Comparison of ENCODE assay signal across 17 cellular contexts in genomic region chr2:54097124-54097523, GRCh38. TPM values are rescaled to one million over a fixed set of nuclear protein-coding genes. Genes with fewer than 3 reads are reported as not detected.
DNase-seq lines count a peak whose midpoint lies in the region; ATAC-seq, FAIRE-seq and TF ChIP-seq lines count a peak whose summit lies in the region.
"Had no signal": no experiment of that assay in that cellular context is flagged by ENCODE, and none has a peak within 500 bp of the region (broad histone marks: within the 10 kb centered on the region; RNA-seq: fewer than 3 reads in every experiment).

No MANE protein-coding gene starts in this region.

- H3K4me3 ChIP-seq in HepG2 (replicated peaks in 1 of 3; ENCODE audit: insufficient read depth in 1 of 3, low read depth in 2 of 3, low read length in 3 of 3), result no peak overlapping the region
- no peak overlapping the region for H3K4me3 ChIP-seq in right lobe of liver
- H3K4me3 ChIP-seq in OCI-LY7 (ENCODE audit: low read depth, low read length, poor library complexity, severe bottlenecking), result peak overlapping the region; percentile 23
- no peak overlapping the region for H3K4me3 ChIP-seq in left lung
- no peak overlapping the region for H3K4me3 ChIP-seq in SK-N-SH (ENCODE audit: low read depth in 2 of 2, low read length in 1 of 2)
- H3K4me3 ChIP-seq: K562 had no signal

- no peak for TF ChIP-seq EP300 in HepG2 (IDR thresholded peaks at IDR 0.05; ENCODE audit: low read depth in 2 of 2, low read length in 2 of 2)
- TF ChIP-seq EP300 in HepG2 (CRISPR knock-in tag; IDR thresholded peaks at IDR 0.05; ENCODE audit: borderline replicate concordance), result no peak
- TF ChIP-seq EP300 in SK-N-SH (IDR thresholded peaks at IDR 0.05; ENCODE audit: borderline replicate concordance in 1 of 2, low read depth in 1 of 2, low read length in 1 of 2), result no peak

- in situ Hi-C loops in HepG2 (cut with HindIII; ENCODE audit: extremely low pct_ligation_motif_present, low pct_unique_long_range_greater_than_20kb), result no loop called here

- H3K27me3 ChIP-seq in HepG2 (ENCODE audit: control insufficient read depth in 1 of 2, insufficient read depth in 2 of 2, low read length in 2 of 2), result no peaks in the 10 kb centered on the region
- no peaks in the 10 kb centered on the region for H3K27me3 ChIP-seq in right lobe of liver
- H3K27me3 ChIP-seq in left lung, result no peaks in the 10 kb centered on the region
- H3K27me3 ChIP-seq in SK-N-SH (ENCODE audit: insufficient read depth), result no peaks in the 10 kb centered on the region

- no peaks in the 10 kb centered on the region for H3F3A ChIP-seq in SK-N-SH (replicated peaks; ENCODE audit: insufficient read depth)

- no peak for TF ChIP-seq CTCF in HepG2 (CRISPR knock-in tag; IDR thresholded peaks at IDR 0.05)
- TF ChIP-seq CTCF in right lobe of liver (IDR thresholded peaks at IDR 0.05), result no peak
- TF ChIP-seq CTCF in OCI-LY7 (conservative IDR thresholded peaks at IDR 0.05; ENCODE audit: low read length), result no peak
- no peak for TF ChIP-seq CTCF in left lung (IDR thresholded peaks at IDR 0.05)
- no peak for TF ChIP-seq CTCF in SK-N-SH (IDR thresholded peaks at IDR 0.05)

- POLR2A ChIA-PET in HepG2 (lab: Yijun Ruan, JAX), result no interaction called here
- POLR2A ChIA-PET in OCI-LY7 (lab: Charles Lee), result interaction anchor here (0.6 to 3.5 kb wide), 9 partner anchors 10 to 194 kb away, joined by 3 to 21 read pairs (median 3); partner anchors contain the start of genes ACYP2 and PSME4
- POLR2A ChIA-PET in SK-N-SH (lab: Yijun Ruan, JAX), result no interaction called here
- POLR2A ChIA-PET in naive thymus-derived CD8-positive, alpha-beta T cell (lab: Charles Lee), result no interaction called here

- BruUV-seq in HepG2 (replicated peaks; lab: Mats Ljungman, UMichigan), result no TSS peak
- no TSS peak for BruUV-seq in OCI-LY7 (replicated peaks; lab: Mats Ljungman, UMichigan)

- DNase-seq in HepG2 (ENCODE audit: low spot score) (peak; percentile 56), right lobe of liver (no peak), OCI-LY7 (ENCODE audit: low spot score) (no peak), left lung (no peak), SK-N-SH (no peak), foreskin melanocyte (no peak)
- no peak for DNase-seq in naive thymus-derived CD8-positive, alpha-beta T cell
- DNase-seq: DMS79; HFFc6; NCI-H1694 treated with DMSO at 0.1 percent for 48 hours; NK-92 treated with Interleukin-12 subunit alpha and Interleukin-12 subunit beta, amount 100 ng/mL, for 24 hours; SHP77 treated with DMSO at 0.1 percent for 48 hours had no signal

- H2AFZ ChIP-seq in HepG2 (ENCODE audit: low read length), result no peak overlapping the region
- peak overlapping the region; percentile 69 for H2AFZ ChIP-seq in OCI-LY7 (ENCODE audit: low read length)
- H2AFZ ChIP-seq in SK-N-SH (ENCODE audit: low read depth), result no peak overlapping the region

- peaks cover 8 to 56% (median 12%) of the 10 kb centered on the region in 4 donors for H3K4me1 Mint-ChIP-seq in naive thymus-derived CD8-positive, alpha-beta T cell

- H3K9me3 Mint-ChIP-seq in naive thymus-derived CD8-positive, alpha-beta T cell, result peaks cover 0 to 5% (median 0%) of the 10 kb centered on the region in 9 donors

- H3K9ac ChIP-seq in HepG2 (ENCODE audit: insufficient read depth, low read depth, low read length) (no peak overlapping the region), SK-N-SH (no peak overlapping the region)

- peak overlapping the region in 3 of 10 donors; percentile 36 to 69 (median 37) for H3K27ac Mint-ChIP-seq in naive thymus-derived CD8-positive, alpha-beta T cell
- H3K27ac Mint-ChIP-seq: HFFc6 had no signal

- H3K9me2 ChIP-seq in OCI-LY7 (ENCODE audit: insufficient read depth, low read length), result no peaks in the 10 kb centered on the region
- H3K9me2 ChIP-seq in SK-N-SH, result no peaks in the 10 kb centered on the region

- H3K79me2 ChIP-seq in HepG2 (ENCODE audit: insufficient read depth, low read length), result no peaks in the 10 kb centered on the region
- H3K79me2 ChIP-seq in OCI-LY7 (ENCODE audit: insufficient read depth, low read depth, low read length), result no peaks in the 10 kb centered on the region
- no peaks in the 10 kb centered on the region for H3K79me2 ChIP-seq in SK-N-SH (ENCODE audit: insufficient read depth)

- CTCF ChIA-PET in HepG2 (lab: Yijun Ruan, JAX; ENCODE audit: low intra/inter-chr PET ratio, low total read pairs) (no interaction called here), OCI-LY7 (lab: Charles Lee; ENCODE audit: unreplicated experiment) (interaction anchor here (0.5 to 1.4 kb wide), 2 partner anchors 10 to 31 kb away, joined by 4 to 5 read pairs; no protein-coding TSS in a partner anchor), SK-N-SH (lab: Yijun Ruan, JAX) (interaction anchor here (1.3 to 2.4 kb wide), 3 partner anchors 10 to 607 kb away, joined by 3 to 9 read pairs (median 3); no protein-coding TSS in a partner anchor)

- H3K4me2 ChIP-seq in HepG2 (ENCODE audit: low read depth, low read length) (no peak overlapping the region), OCI-LY7 (ENCODE audit: low read length) (peak overlapping the region; percentile 60), SK-N-SH (no peak overlapping the region)

- H3K9me3 ChIP-seq in HepG2 (ENCODE audit: low read length) (no peaks in the 10 kb centered on the region), right lobe of liver (no peaks in the 10 kb centered on the region), OCI-LY7 (ENCODE audit: low read length) (peaks cover 16% of the 10 kb centered on the region; the same call in 1 of the 2 replicates), left lung (no peaks in the 10 kb centered on the region), SK-N-SH (no peaks in the 10 kb centered on the region; the same call in 1 of the 2 replicates)

- H3K4me3 Mint-ChIP-seq in naive thymus-derived CD8-positive, alpha-beta T cell, result no peak overlapping the region
- H3K4me3 Mint-ChIP-seq: HFFc6 had no signal

- no peak for TF ChIP-seq POLR2A in HepG2 (IDR thresholded peaks at IDR 0.05; ENCODE audit: insufficient read depth in 1 of 2, low read depth in 2 of 2, low read length in 2 of 2)
- TF ChIP-seq POLR2A in right lobe of liver (IDR thresholded peaks at IDR 0.05), result no peak

- H3K4me1 ChIP-seq in HepG2 (ENCODE audit: insufficient read depth, low read length), result peaks cover 10% of the 10 kb centered on the region
- no peaks in the 10 kb centered on the region for H3K4me1 ChIP-seq in right lobe of liver
- H3K4me1 ChIP-seq in OCI-LY7 (ENCODE audit: insufficient read depth, low read length, poor library complexity, severe bottlenecking), result peaks cover 70% of the 10 kb centered on the region
- no peaks in the 10 kb centered on the region for H3K4me1 ChIP-seq in left lung
- H3K4me1 ChIP-seq in SK-N-SH (ENCODE audit: control insufficient read depth in 1 of 2, insufficient read depth in 2 of 2, low read depth in 1 of 2, low read length in 1 of 2), result no peaks in the 10 kb centered on the region

- H3K36me3 ChIP-seq in HepG2 (replicated peaks in 1 of 2; ENCODE audit: control insufficient read depth in 1 of 2, insufficient read depth in 2 of 2, low read length in 2 of 2) (no peaks in the 10 kb centered on the region), right lobe of liver (no peaks in the 10 kb centered on the region), OCI-LY7 (ENCODE audit: insufficient read depth, low read length) (no peaks in the 10 kb centered on the region; the same call in 1 of the 2 replicates), left lung (no peaks in the 10 kb centered on the region), SK-N-SH (replicated peaks in 1 of 2; ENCODE audit: control insufficient read depth in 1 of 2, insufficient read depth in 2 of 2, low read length in 1 of 2) (no peaks in the 10 kb centered on the region)

- H3K36me3 Mint-ChIP-seq in naive thymus-derived CD8-positive, alpha-beta T cell, result peaks cover 0 to 9% (median 3%) of the 10 kb centered on the region in 3 donors

- peak; percentile 34 for FAIRE-seq in HepG2 (lab: Jason Lieb, UNC)
- FAIRE-seq: H54, K562 had no signal

- intact Hi-C loops in HepG2 (cut with micrococcal nuclease; ENCODE audit: unreplicated experiment), result no loop called here
- intact Hi-C loops in right lobe of liver (cut with DNase I), result no loop called here
- intact Hi-C loops in OCI-LY7 (cut with micrococcal nuclease; ENCODE audit: unreplicated experiment), result no loop called here
- intact Hi-C loops in left lung (cut with DNase I), result no loop called here

- H3K27ac ChIP-seq in HepG2 (ENCODE audit: extremely low read length, insufficient read depth, low read length), result no peak overlapping the region
- H3K27ac ChIP-seq in right lobe of liver, result no peak overlapping the region
- peak overlapping the region; percentile 95 for H3K27ac ChIP-seq in OCI-LY7 (ENCODE audit: low read depth, low read length, poor library complexity, severe bottlenecking)
- no peak overlapping the region for H3K27ac ChIP-seq in left lung
- no peak overlapping the region for H3K27ac ChIP-seq in SK-N-SH (ENCODE audit: low read depth in 2 of 2, low read length in 1 of 2)
- H3K27ac ChIP-seq: C4-2B had no signal

- TF ChIP-seq RAD21 in HepG2 (CRISPR knock-in tag; IDR thresholded peaks at IDR 0.05), result no peak
- TF ChIP-seq RAD21 in SK-N-SH (IDR thresholded peaks at IDR 0.05; ENCODE audit: low read length), result no peak

- no peaks in the 10 kb centered on the region for H3K27me3 Mint-ChIP-seq in naive thymus-derived CD8-positive, alpha-beta T cell

- ATAC-seq in HepG2 (peak; percentile 87), right lobe of liver (no peak), left lung (peak; percentile 10), GM21723 (IDR thresholded peaks at IDR 0.05; ENCODE audit: unreplicated experiment) (no peak)
- no peak for ATAC-seq in naive thymus-derived CD8-positive, alpha-beta T cell
- ATAC-seq: K562, SK-N-SH treated with all-trans-retinoic acid at 6 μM for 48 hours had no signal

- H4K20me1 ChIP-seq in HepG2 (ENCODE audit: insufficient read depth, low read length), result no peaks in the 10 kb centered on the region
- no peaks in the 10 kb centered on the region for H4K20me1 ChIP-seq in OCI-LY7 (ENCODE audit: insufficient read depth, low read length)
- H4K20me1 ChIP-seq in SK-N-SH (ENCODE audit: insufficient read depth), result no peaks in the 10 kb centered on the region

RNA-seq across cellular contexts. Expression of gene ACYP2, which starts 18.3 kb away (rescaled TPM):
- 12.3 and 16.2 TPM in 2 replicates for total RNA-seq in HepG2 (2016; rRNA removed; fragmentation: Illumina TruSeq; extraction: Trizol)
- 16.7 and 22.4 TPM in 2 replicates for total RNA-seq in HepG2 (2016; cell fraction: cytosol; rRNA removed; fragmentation: Illumina TruSeq; extraction: Trizol; ENCODE audit: low read depth)
- 12.7 and 14.1 TPM in 2 replicates for total RNA-seq in HepG2 (2016; cell fraction: insoluble cytoplasmic fraction; rRNA removed; fragmentation: Illumina TruSeq; extraction: Trizol)
- total RNA-seq in HepG2 (2016; cell fraction: membrane; rRNA removed; fragmentation: Illumina TruSeq; extraction: Trizol), result 19.5 and 23.4 TPM in 2 replicates
- 10.0 TPM in 2 replicates for total RNA-seq in HepG2 (2016; cell fraction: nucleus; rRNA removed; fragmentation: Illumina TruSeq; extraction: Trizol)
- polyA plus RNA-seq in HepG2 (2011; rRNA removed), result 10.9 and 12.7 TPM in 2 replicates
- 12.4 and 13.2 TPM in 2 replicates for polyA plus RNA-seq in HepG2 (2011; cell fraction: cytosol; rRNA removed)
- polyA plus RNA-seq in HepG2 (2011; cell fraction: nucleus; rRNA removed), result 6.9 and 8.0 TPM in 2 replicates
- 13.1 and 13.2 TPM in 2 replicates for polyA plus RNA-seq in HepG2 (2012)
- polyA plus RNA-seq in HepG2 (2016; cell fraction: cytosol; fragmentation: Illumina TruSeq; extraction: Trizol; ENCODE audit: low read depth), result 24.2 and 34.3 TPM in 2 replicates
- 20.0 and 20.4 TPM in 2 replicates for polyA plus RNA-seq in HepG2 (2016; cell fraction: insoluble cytoplasmic fraction; fragmentation: Illumina TruSeq; extraction: Trizol; ENCODE audit: low read depth)
- 23.2 and 26.0 TPM in 2 replicates for polyA plus RNA-seq in HepG2 (2016; cell fraction: membrane; fragmentation: Illumina TruSeq; extraction: Trizol; ENCODE audit: low read depth)
- 13.3 and 15.2 TPM in 2 replicates for polyA plus RNA-seq in HepG2 (2016; cell fraction: nucleus; fragmentation: Illumina TruSeq; extraction: Trizol; ENCODE audit: insufficient read depth, low read depth)
- 1.3 and 12.1 TPM in 2 replicates for polyA minus RNA-seq in HepG2 (2011; rRNA and poly(A)+ RNA removed; ENCODE audit: low replicate concordance)
- polyA minus RNA-seq in HepG2 (2011; cell fraction: cytosol; rRNA and poly(A)+ RNA removed), result 5.1 and 7.8 TPM in 2 replicates
- 17.8 and 22.0 TPM in 2 replicates for polyA minus RNA-seq in HepG2 (2011; cell fraction: nucleus; rRNA and poly(A)+ RNA removed)
- 10 to 100 TPM in 5 of 6 experiments, 1 to 10 TPM in 1; 9.6 to 22.9 (median 18.5) TPM for total RNA-seq in right lobe of liver
- 17.9 and 18.7 TPM in 2 replicates for total RNA-seq in OCI-LY7 (2014; rRNA removed; shearing (Covaris generic))
- total RNA-seq in OCI-LY7 (2022), result 18.5 and 20.6 TPM in 2 replicates
- 10 to 100 TPM; 18.8 to 20.6 TPM for total RNA-seq in left lung
- 7.6 and 8.8 TPM in 2 replicates for polyA plus RNA-seq in SK-N-SH (2012; rRNA removed)
- polyA plus RNA-seq in SK-N-SH (2012; cell fraction: cytosol; rRNA removed), result 11.1 and 12.5 TPM in 2 replicates
- polyA plus RNA-seq in SK-N-SH (2012; cell fraction: nucleus; rRNA removed), result 3.7 and 4.8 TPM in 2 replicates
- 10 to 100 TPM; 14.3 to 18.1 TPM for total RNA-seq in naive thymus-derived CD8-positive, alpha-beta T cell
- polyA plus RNA-seq in naive thymus-derived CD8-positive, alpha-beta T cell, result 10 to 100 TPM; 12.4 to 13.2 (median 12.5) TPM

Comparison
In these comparisons a context has a peak if more than half of its experiments do, and no peak if none do; other contexts are left out.
1. ATAC-seq: peak in HepG2 (single experiment) and left lung (single experiment); none in right lobe of liver (0 of 4), GM21723 (single experiment) and naive thymus-derived CD8-positive, alpha-beta T cell (0 of 2).